19 cellular contexts compared by ENCODE assay signal in the genomic region with DNA sequence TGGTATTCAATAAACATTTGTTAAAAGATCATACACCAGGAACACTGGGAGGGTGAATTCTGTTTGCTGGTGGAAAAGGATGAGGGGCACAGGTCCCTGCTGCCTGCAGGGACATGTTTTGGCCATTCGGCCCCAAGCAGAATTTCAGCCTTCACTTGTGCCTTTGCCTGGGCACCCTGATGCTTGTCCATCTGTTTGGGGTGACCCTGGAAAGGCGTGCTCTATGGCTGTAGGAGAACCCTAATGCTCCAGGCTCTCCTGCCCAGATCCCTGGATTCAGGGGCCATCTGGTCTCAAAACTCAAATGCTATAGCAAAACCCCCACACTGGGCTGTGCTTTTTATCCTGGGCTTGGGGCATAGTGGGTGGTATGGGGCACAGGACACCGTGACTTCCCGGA. TPM values are rescaled to one million over a fixed set of nuclear protein-coding genes. Genes with fewer than 3 reads are reported as not detected.
DNase-seq lines count a peak whose midpoint lies in the region; ATAC-seq and TF ChIP-seq lines count a peak whose summit lies in the region.
"Had no signal": no experiment of that assay in that cellular context is flagged by ENCODE, and none has a peak within 500 bp of the region (broad histone marks: within the 10 kb centered on the region; RNA-seq: fewer than 3 reads in every experiment).

No MANE protein-coding gene starts in this region.

- 93% methylated on average over 3 of the region's 4 CpGs for WGBS in HUES64
- WGBS in heart right ventricle, 2 donors: 95 to 96% methylated on average over 4 of the region's 4 CpGs

- peaks cover 28% of the 10 kb centered on the region for H3K4me1 ChIP-seq in HUES64 (ENCODE audit: insufficient read depth, low read length)
- peaks cover 8 to 66% (median 39%) of the 10 kb centered on the region in 9 donors for H3K4me1 ChIP-seq in heart right ventricle

- H3K4me1 Mint-ChIP-seq in chondrocyte (ENCODE audit: low read depth) (peaks cover 97% of the 10 kb centered on the region), nephron progenitor cell (peaks cover 77% of the 10 kb centered on the region)
- H3K4me1 Mint-ChIP-seq: activated CD4-positive, alpha-beta T cell treated with anti-CD3 and anti-CD28 coated beads, Interleukin-2, amount 10 ng/mL, durations not matched to agents 7 days and 5 days; CD4-positive, alpha-beta memory T cell had no signal

- H3K36me3 Mint-ChIP-seq in chondrocyte (ENCODE audit: low read depth) (no peaks in the 10 kb centered on the region), nephron progenitor cell (ENCODE audit: low read depth) (no peaks in the 10 kb centered on the region)
- H3K36me3 Mint-ChIP-seq: activated naive CD8-positive, alpha-beta T cell; CD4-positive, alpha-beta memory T cell; neural progenitor cell had no signal

- H3K4me3 Mint-ChIP-seq in chondrocyte (ENCODE audit: unreplicated experiment) (no peak overlapping the region), nephron progenitor cell (peak overlapping the region; percentile 6)
- H3K4me3 Mint-ChIP-seq: activated CD4-positive, alpha-beta T cell treated with anti-CD3 and anti-CD28 coated beads, Interleukin-2, amount 10 ng/mL, durations not matched to agents 7 days and 5 days; activated naive CD8-positive, alpha-beta T cell; activated T-helper 17 cell treated with anti-CD3 and anti-CD28 coated beads, Interleukin-2, amount 50 U/mL, for 72 hours; CD4-positive, alpha-beta memory T cell; neural progenitor cell had no signal

- no peaks in the 10 kb centered on the region for H3K9me3 ChIP-seq in HUES64 (ENCODE audit: insufficient read depth, low read depth, low read length)
- no peaks in the 10 kb centered on the region for H3K9me3 ChIP-seq in heart right ventricle
- H3K9me3 ChIP-seq: MG63 had no signal

- no peak for TF ChIP-seq CTCF in C4-2B (conservative IDR thresholded peaks at IDR 0.05)
- TF ChIP-seq CTCF in chondrocyte (IDR thresholded peaks at IDR 0.05): no peak
- no peak for TF ChIP-seq CTCF in nephron progenitor cell (IDR thresholded peaks at IDR 0.05)
- TF ChIP-seq CTCF in heart right ventricle (IDR thresholded peaks at IDR 0.05): no peak

- ATAC-seq in HG02840 (IDR thresholded peaks at IDR 0.05; ENCODE audit: low FRiP score, unreplicated experiment) (no peak), heart right ventricle (no peak)
- ATAC-seq: activated T-helper 17 cell treated with anti-CD3 and anti-CD28 coated beads, Interleukin-2, amount 50 U/mL, for 72 hours; left lobe of liver had no signal

- no peaks in the 10 kb centered on the region for H3K9me3 Mint-ChIP-seq in chondrocyte (ENCODE audit: low read depth)
- H3K9me3 Mint-ChIP-seq in nephron progenitor cell: no peaks in the 10 kb centered on the region
- H3K9me3 Mint-ChIP-seq: activated CD4-positive, alpha-beta T cell treated with anti-CD3 and anti-CD28 coated beads, Interleukin-2, amount 10 ng/mL, durations not matched to agents 7 days and 5 days; activated T-helper 17 cell treated with anti-CD3 and anti-CD28 coated beads, Interleukin-2, amount 50 U/mL, for 72 hours; CD4-positive, alpha-beta memory T cell; neural progenitor cell had no signal

- peak overlapping the region; percentile 15; the same call in 1 of the 2 replicates for H3K9ac ChIP-seq in HUES64 (ENCODE audit: low read depth, low read length)
- H3K9ac ChIP-seq: neural progenitor cell had no signal

- H3K27me3 Mint-ChIP-seq in chondrocyte (ENCODE audit: low read depth): no peaks in the 10 kb centered on the region
- H3K27me3 Mint-ChIP-seq in nephron progenitor cell (ENCODE audit: low read depth, poor library complexity): peaks cover 7% of the 10 kb centered on the region
- H3K27me3 Mint-ChIP-seq: activated CD4-positive, alpha-beta T cell treated with anti-CD3 and anti-CD28 coated beads, Interleukin-2, amount 10 ng/mL, durations not matched to agents 7 days and 5 days; activated naive CD8-positive, alpha-beta T cell had no signal

- DNase-seq in chondrocyte (ENCODE audit: low spot score) (no peak), nephron progenitor cell (no peak), heart right ventricle (no peak)
- no peak for DNase-seq in activated naive CD4-positive, alpha-beta T cell (lab: John Stamatoyannopoulos, UW)
- DNase-seq: activated CD4-positive, alpha-beta T cell treated with anti-CD3 and anti-CD28 coated beads, Interleukin-2, amount 10 ng/mL, durations not matched to agents 7 days and 5 days; CD4-positive, alpha-beta memory T cell; GF-D8; head of caudate nucleus; MG63; NCI-H146; NCI-H526 treated with DMSO at 0.1 percent for 48 hours had no signal

- no peaks in the 10 kb centered on the region for H3K27me3 ChIP-seq in HUES64 (ENCODE audit: insufficient read depth, low read length)
- no peaks in the 10 kb centered on the region for H3K27me3 ChIP-seq in heart right ventricle
- H3K27me3 ChIP-seq: MG63, neural progenitor cell had no signal

- H3K27ac Mint-ChIP-seq in chondrocyte (ENCODE audit: unreplicated experiment) (peak overlapping the region; percentile 91), nephron progenitor cell (no peak overlapping the region)
- H3K27ac Mint-ChIP-seq: activated CD4-positive, alpha-beta T cell treated with anti-CD3 and anti-CD28 coated beads, Interleukin-2, amount 10 ng/mL, durations not matched to agents 7 days and 5 days; activated naive CD8-positive, alpha-beta T cell; activated T-helper 17 cell treated with anti-CD3 and anti-CD28 coated beads, Interleukin-2, amount 50 U/mL, for 72 hours; CD4-positive, alpha-beta memory T cell; neural progenitor cell had no signal

- peak overlapping the region; percentile 96 for H3K27ac ChIP-seq in C4-2B
- H3K27ac ChIP-seq in HUES64 (ENCODE audit: low read depth, low read length): no peak overlapping the region
- peak overlapping the region in 1 of 10 donors; percentile 74 for H3K27ac ChIP-seq in heart right ventricle
- H3K27ac ChIP-seq: HL-60, neural progenitor cell had no signal

- no peak overlapping the region for H3K4me3 ChIP-seq in HUES64 (ENCODE audit: low read length)
- no peak overlapping the region for H3K4me3 ChIP-seq in heart right ventricle
- H3K4me3 ChIP-seq: MG63, neural progenitor cell had no signal

- H3K36me3 ChIP-seq in HUES64 (ENCODE audit: insufficient read depth, low read length) (no peaks in the 10 kb centered on the region), heart right ventricle (no peaks in the 10 kb centered on the region)
- H3K36me3 ChIP-seq: MG63, neural progenitor cell had no signal

- intact Hi-C loops in heart right ventricle (cut with DNase I): no loop called here

RNA-seq across cellular contexts. Expression of gene RPL37A, which starts 55.2 kb away (rescaled TPM):
- polyA plus RNA-seq in HUES64 (2013, experiment 1 of 2): 1,793 TPM
- polyA plus RNA-seq in HUES64 (2013, experiment 2 of 2): 1,889 TPM
- 2,015 to 2,317 TPM (median 2,049 TPM) in 3 replicates for total RNA-seq in chondrocyte
- total RNA-seq in heart right ventricle: 1,000 to 10,000 TPM; 1,773 to 2,212 (median 2,050) TPM
- 1,000 to 10,000 TPM; 2,109 to 6,100 TPM for polyA plus RNA-seq in heart right ventricle
